23 cellular contexts compared by ENCODE assay signal in the genomic region with DNA sequence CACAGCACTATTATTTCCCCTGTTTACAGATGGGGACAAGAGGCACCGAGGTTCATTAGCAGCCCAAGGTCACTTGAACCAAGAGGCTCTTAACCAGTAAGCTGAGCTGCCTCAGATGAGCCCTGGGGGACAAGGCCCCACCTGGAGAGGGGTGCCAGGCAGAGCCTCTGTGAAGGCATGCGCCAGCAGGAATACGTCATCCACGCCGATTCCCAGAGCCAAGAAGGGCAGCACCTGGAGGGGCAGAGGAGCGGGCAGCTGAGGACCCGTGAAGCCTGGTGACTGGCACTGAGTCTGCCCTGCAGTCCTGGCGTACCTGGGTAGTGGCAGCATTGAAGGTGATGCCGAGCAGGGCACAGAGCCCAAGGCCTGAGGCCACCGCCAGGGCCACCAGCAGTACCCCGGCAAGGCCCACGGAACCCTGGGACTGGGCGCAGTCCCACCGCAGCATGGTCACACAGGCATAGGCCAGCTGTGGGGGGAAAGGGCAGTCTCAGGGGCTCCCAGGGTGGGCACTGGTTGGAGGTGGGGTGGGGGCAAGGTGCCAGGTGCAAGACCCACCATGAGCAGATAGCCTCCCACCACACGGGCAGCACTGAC. TPM values are rescaled to one million over a fixed set of nuclear protein-coding genes. Genes with fewer than 3 reads are reported as not detected.
"Had no signal": no experiment of that assay in that cellular context is flagged by ENCODE, and none has a peak within 500 bp of the region (broad histone marks: within the 10 kb centered on the region; RNA-seq: fewer than 3 reads in every experiment).

No MANE protein-coding gene starts in this region.

- H3K4me3 Mint-ChIP-seq: naive thymus-derived CD8-positive, alpha-beta T cell; stimulated activated memory B cell treated with anti-CD40 and anti-IgM and Interleukin-4, amounts not matched to agents 10 μg/mL and 1 μg/mL and 100 μg/mL, for 72 hours; stimulated activated naive CD8-positive, alpha-beta T cell treated with anti-CD3 and anti-CD28 coated beads, Interleukin-15, Interleukin-2, amounts not matched to agents 100 ng/mL and 50 ng/mL, for 24 hours had no signal

- H3K36me3 ChIP-seq: esophagus squamous epithelium, ovary, upper lobe of left lung, uterus had no signal

- H3K9me3 ChIP-seq: esophagus squamous epithelium, gastroesophageal sphincter, mucosa of descending colon, ovary, tibial artery, upper lobe of left lung, uterus had no signal

- H3K36me3 Mint-ChIP-seq: naive thymus-derived CD8-positive, alpha-beta T cell; stimulated activated memory B cell treated with anti-CD40 and anti-IgM and Interleukin-4, amounts not matched to agents 10 μg/mL and 1 μg/mL and 100 μg/mL, for 72 hours had no signal

- H3K27ac ChIP-seq: esophagus squamous epithelium, gastroesophageal sphincter, ovary, tibial artery, upper lobe of left lung, uterus had no signal

- H3K27me3 Mint-ChIP-seq: naive thymus-derived CD8-positive, alpha-beta T cell; progenitor cell of endocrine pancreas; stimulated activated memory B cell treated with anti-CD40 and anti-IgM and Interleukin-4, amounts not matched to agents 10 μg/mL and 1 μg/mL and 100 μg/mL, for 72 hours; stimulated activated naive CD8-positive, alpha-beta T cell treated with anti-CD3 and anti-CD28 coated beads, Interleukin-15, Interleukin-2, amounts not matched to agents 100 ng/mL and 50 ng/mL, for 24 hours had no signal

- ATAC-seq: gastroesophageal sphincter; mucosa of descending colon; naive thymus-derived CD8-positive, alpha-beta T cell; right cardiac atrium; stimulated activated memory B cell treated with anti-CD40 and anti-IgM and Interleukin-4, amounts not matched to agents 10 μg/mL and 1 μg/mL and 100 μg/mL, for 72 hours had no signal

- H3K27ac Mint-ChIP-seq: progenitor cell of endocrine pancreas; stimulated activated memory B cell treated with anti-CD40 and anti-IgM and Interleukin-4, amounts not matched to agents 10 μg/mL and 1 μg/mL and 100 μg/mL, for 72 hours; stimulated activated naive CD8-positive, alpha-beta T cell treated with anti-CD3 and anti-CD28 coated beads, Interleukin-15, Interleukin-2, amounts not matched to agents 100 ng/mL and 50 ng/mL, for 24 hours had no signal

- DNase-seq: dermis blood vessel endothelial cell; esophagus squamous epithelium; foreskin fibroblast; kidney glomerular epithelial cell; mammary epithelial cell; small intestine; stimulated activated CD4-positive, alpha-beta T cell treated with anti-CD3 and anti-CD28 coated beads, Interleukin-4, amount 100 ng/mL, for 1 hour; stimulated activated CD8-positive, alpha-beta memory T cell treated with anti-CD3 and anti-CD28 coated beads, Interleukin-4, amount 100 ng/mL, for 48 hours; tibial artery; uterus had no signal

- H3K27me3 ChIP-seq: esophagus squamous epithelium, gastroesophageal sphincter, ovary, tibial artery, upper lobe of left lung, uterus had no signal

- H3K4me1 ChIP-seq: tibial artery, uterus had no signal

- H3K4me3 ChIP-seq: esophagus squamous epithelium, gastroesophageal sphincter, mucosa of descending colon, ovary, tibial artery, upper lobe of left lung, uterus had no signal

- H3K9me3 Mint-ChIP-seq: naive thymus-derived CD8-positive, alpha-beta T cell; stimulated activated memory B cell treated with anti-CD40 and anti-IgM and Interleukin-4, amounts not matched to agents 10 μg/mL and 1 μg/mL and 100 μg/mL, for 72 hours; stimulated activated naive CD8-positive, alpha-beta T cell treated with anti-CD3 and anti-CD28 coated beads, Interleukin-15, Interleukin-2, amounts not matched to agents 100 ng/mL and 50 ng/mL, for 24 hours had no signal

RNA-seq across cellular contexts. Expression of a gene that starts 14.1 kb away (rescaled TPM):
- total RNA-seq: epithelial cell of proximal tubule had no signal
- polyA plus RNA-seq: naive thymus-derived CD8-positive, alpha-beta T cell had no signal

RNA-seq across cellular contexts. Expression of a gene that starts 20.6 kb away (rescaled TPM):
- polyA plus RNA-seq: neural cell had no signal

RNA-seq across cellular contexts. Expression of a gene that starts 21.8 kb away (rescaled TPM):
- total RNA-seq: dermis blood vessel endothelial cell, epithelial cell of proximal tubule, esophagus squamous epithelium, mammary epithelial cell, temporal lobe had no signal
- polyA plus RNA-seq: mammary epithelial cell, neural cell had no signal

RNA-seq across cellular contexts. Expression of a gene that starts 41.0 kb away (rescaled TPM):
- total RNA-seq: dermis blood vessel endothelial cell had no signal
- polyA plus RNA-seq: liver, neural cell had no signal
